2 cellular contexts compared by ENCODE assay signal in the genomic region with DNA sequence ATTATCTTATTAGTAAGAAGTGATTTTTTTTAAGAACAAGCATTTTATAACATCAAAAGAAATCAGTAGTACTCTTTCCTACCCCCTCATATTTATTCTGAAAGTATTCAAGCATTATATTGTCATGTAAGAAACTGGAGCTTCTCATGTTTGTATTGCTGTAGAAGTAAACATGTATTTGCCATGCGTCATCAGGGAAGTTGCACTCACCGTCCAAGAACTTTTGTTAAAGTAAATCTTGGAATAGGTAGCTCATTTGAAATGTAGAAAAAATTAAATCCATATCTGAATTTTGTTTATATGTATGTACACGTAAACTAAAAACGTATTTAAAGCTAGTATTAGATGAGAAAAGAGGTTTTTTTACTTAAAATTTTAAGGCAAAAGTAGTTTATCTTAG.
TF ChIP-seq lines count a peak whose summit lies in the region.

No MANE protein-coding gene starts in this region.

TF ChIP-seq in liver, 16 proteins besides CTCF, POLR2A, EP300 and RAD21:
- TF ChIP-seq, protein P1, sequence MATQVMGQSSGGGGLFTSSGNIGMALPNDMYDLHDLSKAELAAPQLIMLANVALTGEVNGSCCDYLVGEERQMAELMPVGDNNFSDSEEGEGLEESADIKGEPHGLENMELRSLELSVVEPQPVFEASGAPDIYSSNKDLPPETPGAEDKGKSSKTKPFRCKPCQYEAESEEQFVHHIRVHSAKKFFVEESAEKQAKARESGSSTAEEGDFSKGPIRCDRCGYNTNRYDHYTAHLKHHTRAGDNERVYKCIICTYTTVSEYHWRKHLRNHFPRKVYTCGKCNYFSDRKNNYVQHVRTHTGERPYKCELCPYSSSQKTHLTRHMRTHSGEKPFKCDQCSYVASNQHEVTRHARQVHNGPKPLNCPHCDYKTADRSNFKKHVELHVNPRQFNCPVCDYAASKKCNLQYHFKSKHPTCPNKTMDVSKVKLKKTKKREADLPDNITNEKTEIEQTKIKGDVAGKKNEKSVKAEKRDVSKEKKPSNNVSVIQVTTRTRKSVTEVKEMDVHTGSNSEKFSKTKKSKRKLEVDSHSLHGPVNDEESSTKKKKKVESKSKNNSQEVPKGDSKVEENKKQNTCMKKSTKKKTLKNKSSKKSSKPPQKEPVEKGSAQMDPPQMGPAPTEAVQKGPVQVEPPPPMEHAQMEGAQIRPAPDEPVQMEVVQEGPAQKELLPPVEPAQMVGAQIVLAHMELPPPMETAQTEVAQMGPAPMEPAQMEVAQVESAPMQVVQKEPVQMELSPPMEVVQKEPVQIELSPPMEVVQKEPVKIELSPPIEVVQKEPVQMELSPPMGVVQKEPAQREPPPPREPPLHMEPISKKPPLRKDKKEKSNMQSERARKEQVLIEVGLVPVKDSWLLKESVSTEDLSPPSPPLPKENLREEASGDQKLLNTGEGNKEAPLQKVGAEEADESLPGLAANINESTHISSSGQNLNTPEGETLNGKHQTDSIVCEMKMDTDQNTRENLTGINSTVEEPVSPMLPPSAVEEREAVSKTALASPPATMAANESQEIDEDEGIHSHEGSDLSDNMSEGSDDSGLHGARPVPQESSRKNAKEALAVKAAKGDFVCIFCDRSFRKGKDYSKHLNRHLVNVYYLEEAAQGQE (IDR thresholded peaks at IDR 0.05): no peak
- TF ChIP-seq, protein P2, sequence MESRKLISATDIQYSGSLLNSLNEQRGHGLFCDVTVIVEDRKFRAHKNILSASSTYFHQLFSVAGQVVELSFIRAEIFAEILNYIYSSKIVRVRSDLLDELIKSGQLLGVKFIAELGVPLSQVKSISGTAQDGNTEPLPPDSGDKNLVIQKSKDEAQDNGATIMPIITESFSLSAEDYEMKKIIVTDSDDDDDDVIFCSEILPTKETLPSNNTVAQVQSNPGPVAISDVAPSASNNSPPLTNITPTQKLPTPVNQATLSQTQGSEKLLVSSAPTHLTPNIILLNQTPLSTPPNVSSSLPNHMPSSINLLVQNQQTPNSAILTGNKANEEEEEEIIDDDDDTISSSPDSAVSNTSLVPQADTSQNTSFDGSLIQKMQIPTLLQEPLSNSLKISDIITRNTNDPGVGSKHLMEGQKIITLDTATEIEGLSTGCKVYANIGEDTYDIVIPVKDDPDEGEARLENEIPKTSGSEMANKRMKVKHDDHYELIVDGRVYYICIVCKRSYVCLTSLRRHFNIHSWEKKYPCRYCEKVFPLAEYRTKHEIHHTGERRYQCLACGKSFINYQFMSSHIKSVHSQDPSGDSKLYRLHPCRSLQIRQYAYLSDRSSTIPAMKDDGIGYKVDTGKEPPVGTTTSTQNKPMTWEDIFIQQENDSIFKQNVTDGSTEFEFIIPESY (IDR thresholded peaks at IDR 0.05): no peak
- TF ChIP-seq YY1 (IDR thresholded peaks at IDR 0.05) (no peak), GABPA (IDR thresholded peaks at IDR 0.05 in 1 of 2, conservative IDR thresholded peaks at IDR 0.05 in 1 of 2) (no peak), EGR1 (IDR thresholded peaks at IDR 0.05; ENCODE audit: low read depth in 2 of 2) (no peak), RXRA (IDR thresholded peaks at IDR 0.05) (no peak), NR2F2 (IDR thresholded peaks at IDR 0.05) (no peak), JUND (IDR thresholded peaks at IDR 0.05) (peak in 1 of 2 donors; percentile 26), HNF4A (conservative IDR thresholded peaks at IDR 0.05) (no peak), HNF4G (IDR thresholded peaks at IDR 0.05) (no peak), FOXA1 (IDR thresholded peaks at IDR 0.05) (no peak), TAF1 (conservative IDR thresholded peaks at IDR 0.05) (no peak), FOXA2 (IDR thresholded peaks at IDR 0.05) (peak; percentile 24), SP1 (IDR thresholded peaks at IDR 0.05) (no peak)
- TF ChIP-seq, protein P3, sequence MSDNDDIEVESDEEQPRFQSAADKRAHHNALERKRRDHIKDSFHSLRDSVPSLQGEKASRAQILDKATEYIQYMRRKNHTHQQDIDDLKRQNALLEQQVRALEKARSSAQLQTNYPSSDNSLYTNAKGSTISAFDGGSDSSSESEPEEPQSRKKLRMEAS (IDR thresholded peaks at IDR 0.05): no peak
- TF ChIP-seq, protein P4, sequence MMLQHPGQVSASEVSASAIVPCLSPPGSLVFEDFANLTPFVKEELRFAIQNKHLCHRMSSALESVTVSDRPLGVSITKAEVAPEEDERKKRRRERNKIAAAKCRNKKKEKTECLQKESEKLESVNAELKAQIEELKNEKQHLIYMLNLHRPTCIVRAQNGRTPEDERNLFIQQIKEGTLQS (IDR thresholded peaks at IDR 0.05): peak; percentile 30

TF ChIP-seq in HepG2, 621 proteins besides CTCF, POLR2A, EP300 and RAD21:
- TF ChIP-seq ZSCAN20 (CRISPR knock-in tag; IDR thresholded peaks at IDR 0.05; ENCODE audit: borderline replicate concordance) (no peak), ZNF605 (CRISPR knock-in tag; IDR thresholded peaks at IDR 0.05) (no peak), ZNF343 (CRISPR knock-in tag; IDR thresholded peaks at IDR 0.05) (no peak), IRF2 (CRISPR knock-in tag; IDR thresholded peaks at IDR 0.05) (no peak), STAG1 (CRISPR knock-in tag; IDR thresholded peaks at IDR 0.05) (no peak)
